8 cellular contexts compared by ENCODE assay signal in genomic region chr7:139360210-139360947, GRCh38. TPM values are rescaled to one million over a fixed set of nuclear protein-coding genes. Genes with fewer than 3 reads are reported as not detected.
DNase-seq lines count a peak whose midpoint lies in the region; ATAC-seq and TF ChIP-seq lines count a peak whose summit lies in the region.

No MANE protein-coding gene starts in this region.

- 0 to 1% methylated on average over 2 to 38 of the region's 47 CpGs for WGBS in upper lobe of left lung, 2 donors

- DNase-seq in NCI-H146 treated with DMSO at 0.1 percent for 48 hours (lab: John Stamatoyannopoulos, UW; ENCODE audit: unreplicated experiment) (peak; percentile 94), T-helper 1 cell (peak; percentile 95 to 98 (median 96)), amniotic stem cell (lab: John Stamatoyannopoulos, UW) (peak; percentile 87), left cardiac atrium (peak; percentile 97), posterior vena cava (ENCODE audit: low spot score) (peak; percentile 99), upper lobe of left lung (peak; percentile 96 to 98)

- no peaks in the 10 kb centered on the region for H3K9me3 ChIP-seq in upper lobe of left lung

- H3K27ac ChIP-seq in upper lobe of left lung = peak overlapping the region; percentile 98 to 99 (median 99)

- ATAC-seq in HG02870 (IDR thresholded peaks at IDR 0.05; ENCODE audit: unreplicated experiment) (peak; percentile 71), left cardiac atrium (peak; percentile 88 to 92), upper lobe of left lung (ENCODE audit: low FRiP score in 2 of 2) (peak; percentile 94 to 95)

- TF ChIP-seq CTCF in upper lobe of left lung (IDR thresholded peaks at IDR 0.05) = no peak

- no peaks in the 10 kb centered on the region for H3K36me3 ChIP-seq in upper lobe of left lung

- H3K4me3 ChIP-seq in upper lobe of left lung = peak overlapping the region; percentile 52 to 90 (median 78)

- peak; percentile 46 for TF ChIP-seq POLR2A in GM15510 (IDR thresholded peaks at IDR 0.05; ENCODE audit: borderline replicate concordance, extremely low read depth, insufficient read length)
- peak in 3 of 4 donors; percentile 18 to 89 (median 44) for TF ChIP-seq POLR2A in upper lobe of left lung (IDR thresholded peaks at IDR 0.05)

- H3K4me1 ChIP-seq in upper lobe of left lung = peaks cover 14 to 45% (median 26%) of the 10 kb centered on the region in 4 donors

- intact Hi-C loops in left cardiac atrium (cut with DNase I) = loop anchor here in 1 of 2 donors (10.0 kb wide), 1 partner anchor 54 kb away; no protein-coding TSS in a partner anchor
- intact Hi-C loops in posterior vena cava (cut with DNase I) = loop anchor here in 1 of 2 donors (2.0 kb wide), 1 partner anchor 20 kb away; the partner anchor contains the start of gene FMC1

- H3K27me3 ChIP-seq in upper lobe of left lung = no peaks in the 10 kb centered on the region

- TF ChIP-seq EP300 in upper lobe of left lung (IDR thresholded peaks at IDR 0.05) = no peak

RNA-seq across cellular contexts. Expression of gene LUC7L2, which starts 0.7 kb away (rescaled TPM):
- total RNA-seq in left cardiac atrium = 10 to 100 TPM; 46.4 to 52.3 TPM
- total RNA-seq in posterior vena cava = 10 to 100 TPM; 74.9 to 77.5 TPM
- total RNA-seq in upper lobe of left lung = 100 to 1,000 TPM in 2 of 6 donors, 10 to 100 TPM in 4; 57.0 to 133 (median 91.8) TPM

RNA-seq across cellular contexts. Expression of gene FMC1, which starts 19.2 kb away (rescaled TPM):
- 10 to 100 TPM; 32.3 to 38.2 TPM for total RNA-seq in left cardiac atrium
- 10 to 100 TPM in 1 of 2 donors, 1 to 10 TPM in 1; 7.9 to 12.8 TPM for total RNA-seq in posterior vena cava
- 10 to 100 TPM in 2 of 6 donors, 1 to 10 TPM in 4; 2.1 to 19.7 (median 9.2) TPM for total RNA-seq in upper lobe of left lung

Comparison
In these comparisons a context has a peak if more than half of its experiments do, and no peak if none do; other contexts are left out.
1. Peak in every context shown above with its lines: DNase-seq, ATAC-seq, H3K4me3 ChIP-seq and H3K27ac ChIP-seq.